Comparison of ENCODE assay signal across 23 cellular contexts in the genomic region with DNA sequence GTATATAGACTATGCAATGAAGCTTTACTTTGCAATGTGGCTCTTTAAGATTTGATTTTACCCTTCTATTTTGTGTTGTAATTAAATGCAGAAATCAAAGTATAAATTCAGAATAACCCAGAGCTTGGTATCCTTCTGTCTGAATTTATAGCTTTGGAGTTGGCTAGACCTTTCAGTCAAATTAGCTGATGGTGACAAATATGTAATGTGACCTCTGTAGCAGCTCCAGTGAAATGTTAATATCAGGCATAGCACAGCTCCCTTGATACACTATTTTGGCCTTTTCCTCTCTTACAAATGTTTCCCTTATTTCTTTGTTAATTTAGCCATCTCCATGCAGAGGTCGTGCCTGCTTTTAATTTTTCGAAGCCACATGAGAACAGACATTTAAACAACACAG.
"Had no signal": no experiment of that assay in that cellular context is flagged by ENCODE, and none has a peak within 500 bp of the region (broad histone marks: within the 10 kb centered on the region; RNA-seq: fewer than 3 reads in every experiment).

No MANE protein-coding gene starts in this region.

- H3K4me1 ChIP-seq: ascending aorta, breast epithelium, testis had no signal

- H3K9me3 ChIP-seq: ascending aorta, breast epithelium, esophagus squamous epithelium, psoas muscle, testis had no signal

- H3K27ac ChIP-seq: ascending aorta, breast epithelium, esophagus squamous epithelium, psoas muscle, testis had no signal

- ATAC-seq: activated CD4-positive, CD25-positive, alpha-beta regulatory T cell treated with anti-CD3 and anti-CD28 coated beads, Interleukin-2, amount 50 U/mL, for 24 hours; activated CD8-positive, alpha-beta T cell treated with anti-CD3 and anti-CD28 coated beads, Interleukin-2, amount 10 ng/mL, durations not matched to agents 7 days and 5 days; sciatic nerve; stimulated activated effector memory CD8-positive, alpha-beta T cell treated with anti-CD3 and anti-CD28 coated beads, Interleukin-12 subunit alpha, Interleukin-12 subunit beta, amount 100 ng/mL, for 72 hours; T-cell had no signal

- H3K4me3 ChIP-seq: ascending aorta, breast epithelium, esophagus squamous epithelium, lung, psoas muscle, testis had no signal

- FAIRE-seq: endothelial cell of umbilical vein had no signal

- DNase-seq: activated CD4-positive, alpha-beta T cell treated with anti-CD3 and anti-CD28 coated beads, Interleukin-2, amount 10 ng/mL, durations not matched to agents 7 days and 5 days; activated CD8-positive, alpha-beta T cell treated with anti-CD3 and anti-CD28 coated beads, Interleukin-2, amount 10 ng/mL, durations not matched to agents 7 days and 5 days; activated naive CD4-positive, alpha-beta T cell treated with anti-CD3 and anti-CD28 coated beads for 36 hours; activated T-cell treated with anti-CD3 and anti-CD28 coated beads, Interleukin-2, amount 50 U/mL, for 24 hours; dermis blood vessel endothelial cell; effector memory CD4-positive, alpha-beta T cell; esophagus squamous epithelium; hypothalamus; islet precursor cell; midbrain; psoas muscle; stimulated activated CD4-positive, alpha-beta T cell treated with anti-CD3 and anti-CD28 coated beads, Interleukin-4, amount 100 ng/mL, for 24 hours; T-cell; testis had no signal

- H3K27me3 ChIP-seq: ascending aorta, breast epithelium, esophagus squamous epithelium, testis had no signal

- H3K27ac Mint-ChIP-seq: activated CD4-positive, alpha-beta T cell treated with anti-CD3 and anti-CD28 coated beads, Interleukin-2, amount 10 ng/mL, durations not matched to agents 7 days and 5 days; activated CD8-positive, alpha-beta T cell treated with anti-CD3 and anti-CD28 coated beads, Interleukin-2, amount 10 ng/mL, durations not matched to agents 7 days and 5 days; activated naive CD4-positive, alpha-beta T cell treated with anti-CD3 and anti-CD28 coated beads for 36 hours; activated T-cell treated with anti-CD3 and anti-CD28 coated beads, Interleukin-2, amount 50 U/mL, for 24 hours; stimulated activated effector memory CD8-positive, alpha-beta T cell treated with anti-CD3 and anti-CD28 coated beads, Interleukin-12 subunit alpha, Interleukin-12 subunit beta, amount 100 ng/mL, for 72 hours; T-cell; type B pancreatic cell had no signal

- H3K4me3 Mint-ChIP-seq: activated CD4-positive, alpha-beta T cell treated with anti-CD3 and anti-CD28 coated beads, Interleukin-2, amount 10 ng/mL, durations not matched to agents 7 days and 5 days; activated CD8-positive, alpha-beta T cell treated with anti-CD3 and anti-CD28 coated beads, Interleukin-2, amount 10 ng/mL, durations not matched to agents 7 days and 5 days; activated naive CD4-positive, alpha-beta T cell treated with anti-CD3 and anti-CD28 coated beads for 36 hours; activated T-cell treated with anti-CD3 and anti-CD28 coated beads, Interleukin-2, amount 50 U/mL, for 24 hours; neural crest cell; stimulated activated effector memory CD8-positive, alpha-beta T cell treated with anti-CD3 and anti-CD28 coated beads, Interleukin-12 subunit alpha, Interleukin-12 subunit beta, amount 100 ng/mL, for 72 hours; T-cell; type B pancreatic cell had no signal

- H3K9me3 Mint-ChIP-seq: activated CD4-positive, alpha-beta T cell treated with anti-CD3 and anti-CD28 coated beads, Interleukin-2, amount 10 ng/mL, durations not matched to agents 7 days and 5 days; activated naive CD4-positive, alpha-beta T cell treated with anti-CD3 and anti-CD28 coated beads for 36 hours; activated T-cell treated with anti-CD3 and anti-CD28 coated beads, Interleukin-2, amount 50 U/mL, for 24 hours; neural crest cell; stimulated activated effector memory CD8-positive, alpha-beta T cell treated with anti-CD3 and anti-CD28 coated beads, Interleukin-12 subunit alpha, Interleukin-12 subunit beta, amount 100 ng/mL, for 72 hours; T-cell; type B pancreatic cell had no signal

- H3K36me3 ChIP-seq: ascending aorta, breast epithelium, esophagus squamous epithelium had no signal

- H3K27me3 Mint-ChIP-seq: activated CD4-positive, alpha-beta T cell treated with anti-CD3 and anti-CD28 coated beads, Interleukin-2, amount 10 ng/mL, durations not matched to agents 7 days and 5 days; activated T-cell treated with anti-CD3 and anti-CD28 coated beads, Interleukin-2, amount 50 U/mL, for 24 hours; T-cell; type B pancreatic cell had no signal
